8 cellular contexts compared by ENCODE assay signal in genomic region chr1:113587475-113587874, GRCh38.
"Had no signal": no experiment of that assay in that cellular context is flagged by ENCODE, and none has a peak within 500 bp of the region (broad histone marks: within the 10 kb centered on the region; RNA-seq: fewer than 3 reads in every experiment).

No MANE protein-coding gene starts in this region.

- H3K4me3 ChIP-seq: GM12878 had no signal

- FAIRE-seq: G401.6, GM12878, GM12891, GM12892, GM18507, GM19239 had no signal

- DNase-seq: GDM1, GF-D8 had no signal

- ATAC-seq: GM12878 had no signal
